1 cellular context compared by ENCODE assay signal in the genomic region with DNA sequence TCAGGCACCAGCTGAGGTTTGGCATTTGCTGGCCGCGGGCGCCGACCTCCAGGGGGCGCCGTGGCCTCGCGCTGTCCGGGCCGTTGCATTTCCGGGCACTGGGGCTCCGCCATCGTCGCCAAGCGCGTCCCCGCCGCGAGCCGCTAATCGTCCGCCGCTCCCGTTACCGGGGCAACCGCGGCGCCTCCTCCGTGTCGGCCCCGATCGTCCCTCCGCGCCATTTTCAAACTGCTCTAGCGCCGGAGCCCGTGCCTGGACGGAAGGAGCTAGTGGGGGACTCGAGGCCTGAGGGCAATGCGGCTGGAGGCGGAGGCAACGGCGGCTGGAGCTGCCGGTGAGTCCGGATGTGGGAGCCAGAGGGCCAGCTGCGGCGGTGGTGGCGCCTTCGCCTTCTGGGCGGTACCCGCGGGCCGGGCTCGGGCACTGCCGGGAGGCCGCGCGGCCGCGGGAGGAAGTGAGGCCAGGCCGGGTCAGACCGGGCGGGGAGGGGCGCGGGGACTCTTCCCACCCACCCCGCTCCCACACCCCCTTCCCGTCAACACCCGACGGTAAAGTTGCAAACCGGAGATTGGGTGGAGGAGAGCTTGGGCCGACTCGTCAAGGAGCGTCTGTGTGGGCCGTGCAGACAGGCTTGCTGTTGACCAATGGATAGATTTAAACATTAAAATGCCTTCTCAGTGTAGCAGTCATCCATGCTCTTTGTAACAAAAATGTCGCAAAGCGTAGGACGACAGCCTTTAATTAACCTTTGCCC.
TF ChIP-seq lines count a peak whose summit lies in the region.

A gene with protein sequence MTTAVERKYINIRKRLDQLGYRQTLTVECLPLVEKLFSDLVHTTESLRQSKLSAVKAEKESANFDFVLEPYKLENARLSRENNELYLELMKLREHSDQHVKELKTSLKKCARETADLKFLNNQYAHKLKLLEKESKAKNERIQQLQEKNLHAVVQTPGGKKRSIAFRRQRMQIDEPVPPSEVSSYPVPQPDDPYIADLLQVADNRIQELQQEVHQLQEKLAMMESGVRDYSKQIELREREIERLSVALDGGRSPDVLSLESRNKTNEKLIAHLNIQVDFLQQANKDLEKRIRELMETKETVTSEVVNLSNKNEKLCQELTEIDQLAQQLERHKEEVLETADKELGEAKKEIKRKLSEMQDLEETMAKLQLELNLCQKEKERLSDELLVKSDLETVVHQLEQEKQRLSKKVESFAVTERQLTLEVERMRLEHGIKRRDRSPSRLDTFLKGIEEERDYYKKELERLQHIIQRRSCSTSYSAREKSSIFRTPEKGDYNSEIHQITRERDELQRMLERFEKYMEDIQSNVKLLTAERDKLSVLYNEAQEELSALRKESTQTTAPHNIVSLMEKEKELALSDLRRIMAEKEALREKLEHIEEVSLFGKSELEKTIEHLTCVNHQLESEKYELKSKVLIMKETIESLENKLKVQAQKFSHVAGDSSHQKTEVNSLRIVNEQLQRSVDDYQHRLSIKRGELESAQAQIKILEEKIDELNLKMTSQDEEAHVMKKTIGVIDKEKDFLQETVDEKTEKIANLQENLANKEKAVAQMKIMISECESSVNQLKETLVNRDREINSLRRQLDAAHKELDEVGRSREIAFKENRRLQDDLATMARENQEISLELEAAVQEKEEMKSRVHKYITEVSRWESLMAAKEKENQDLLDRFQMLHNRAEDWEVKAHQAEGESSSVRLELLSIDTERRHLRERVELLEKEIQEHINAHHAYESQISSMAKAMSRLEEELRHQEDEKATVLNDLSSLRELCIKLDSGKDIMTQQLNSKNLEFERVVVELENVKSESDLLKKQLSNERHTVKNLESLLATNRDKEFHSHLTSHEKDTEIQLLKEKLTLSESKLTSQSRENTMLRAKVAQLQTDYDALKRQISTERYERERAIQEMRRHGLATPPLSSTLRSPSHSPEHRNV (plus strand): TSS at position 220 of the 754 bp plus-strand sequence. CDS start 3,186 bp downstream, outside the sequence.

TF ChIP-seq in HepG2, 621 proteins besides CTCF, POLR2A, EP300 and RAD21 (continued from another document and continues in another):
- TF ChIP-seq ZNF83 (CRISPR knock-in tag; IDR thresholded peaks at IDR 0.05; ENCODE audit: borderline replicate concordance) (no peak; the same call in 1 of the 2 replicates), PRPF4 (IDR thresholded peaks at IDR 0.05; ENCODE audit: low read depth, low read length, poor library complexity, severe bottlenecking) (no peak), ZNF33B (CRISPR knock-in tag; IDR thresholded peaks at IDR 0.05) (peak; percentile 69; the same call in 1 of the 2 replicates), PHF21A (CRISPR knock-in tag; IDR thresholded peaks at IDR 0.05) (peak; percentile 68; the same call in 1 of the 2 replicates), MED13 (CRISPR knock-in tag; IDR thresholded peaks at IDR 0.05) (peak; percentile 86), RARA (CRISPR knock-in tag; IDR thresholded peaks at IDR 0.05) (0 out of 2 replicates have a peak, but pooled peaks have one; percentile 15), HDAC1 (CRISPR knock-in tag; IDR thresholded peaks at IDR 0.05) (peak; percentile 100), BRCA1 (CRISPR knock-in tag; IDR thresholded peaks at IDR 0.05) (peak; percentile 79; the same call in 1 of the 2 replicates), SNAI1 (CRISPR knock-in tag; IDR thresholded peaks at IDR 0.05; ENCODE audit: borderline replicate concordance) (peak; percentile 46; the same call in 1 of the 2 replicates), TEAD2 (CRISPR knock-in tag; IDR thresholded peaks at IDR 0.05) (peak; percentile 70; the same call in 1 of the 2 replicates), GATAD1 (CRISPR knock-in tag; IDR thresholded peaks at IDR 0.05) (peak; percentile 85), ZNF557 (CRISPR knock-in tag; IDR thresholded peaks at IDR 0.05) (0 out of 2 replicates have a peak, but pooled peaks have one; percentile 76), NR2F1 (CRISPR knock-in tag; IDR thresholded peaks at IDR 0.05) (no peak), MIER2 (CRISPR knock-in tag; IDR thresholded peaks at IDR 0.05) (0 out of 2 replicates have a peak, but pooled peaks have one; percentile 12), ELF3 (CRISPR knock-in tag; IDR thresholded peaks at IDR 0.05) (peak; percentile 86), ARNT (IDR thresholded peaks at IDR 0.05) (no peak), RXRB (CRISPR knock-in tag; IDR thresholded peaks at IDR 0.05; ENCODE audit: borderline replicate concordance) (peak; percentile 2), RNF2 (conservative IDR thresholded peaks at IDR 0.05; ENCODE audit: low read depth) (no peak; the same call in 1 of the 2 replicates), NRL (CRISPR knock-in tag; IDR thresholded peaks at IDR 0.05; ENCODE audit: borderline replicate concordance) (peak; percentile 62; the same call in 1 of the 2 replicates)
- TF ChIP-seq, protein P1, sequence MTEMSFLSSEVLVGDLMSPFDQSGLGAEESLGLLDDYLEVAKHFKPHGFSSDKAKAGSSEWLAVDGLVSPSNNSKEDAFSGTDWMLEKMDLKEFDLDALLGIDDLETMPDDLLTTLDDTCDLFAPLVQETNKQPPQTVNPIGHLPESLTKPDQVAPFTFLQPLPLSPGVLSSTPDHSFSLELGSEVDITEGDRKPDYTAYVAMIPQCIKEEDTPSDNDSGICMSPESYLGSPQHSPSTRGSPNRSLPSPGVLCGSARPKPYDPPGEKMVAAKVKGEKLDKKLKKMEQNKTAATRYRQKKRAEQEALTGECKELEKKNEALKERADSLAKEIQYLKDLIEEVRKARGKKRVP (CRISPR knock-in tag; IDR thresholded peaks at IDR 0.05): peak in 1 of 2 experiments; percentile 80; a peak in 2 of 4 replicates
- TF ChIP-seq, protein P2, sequence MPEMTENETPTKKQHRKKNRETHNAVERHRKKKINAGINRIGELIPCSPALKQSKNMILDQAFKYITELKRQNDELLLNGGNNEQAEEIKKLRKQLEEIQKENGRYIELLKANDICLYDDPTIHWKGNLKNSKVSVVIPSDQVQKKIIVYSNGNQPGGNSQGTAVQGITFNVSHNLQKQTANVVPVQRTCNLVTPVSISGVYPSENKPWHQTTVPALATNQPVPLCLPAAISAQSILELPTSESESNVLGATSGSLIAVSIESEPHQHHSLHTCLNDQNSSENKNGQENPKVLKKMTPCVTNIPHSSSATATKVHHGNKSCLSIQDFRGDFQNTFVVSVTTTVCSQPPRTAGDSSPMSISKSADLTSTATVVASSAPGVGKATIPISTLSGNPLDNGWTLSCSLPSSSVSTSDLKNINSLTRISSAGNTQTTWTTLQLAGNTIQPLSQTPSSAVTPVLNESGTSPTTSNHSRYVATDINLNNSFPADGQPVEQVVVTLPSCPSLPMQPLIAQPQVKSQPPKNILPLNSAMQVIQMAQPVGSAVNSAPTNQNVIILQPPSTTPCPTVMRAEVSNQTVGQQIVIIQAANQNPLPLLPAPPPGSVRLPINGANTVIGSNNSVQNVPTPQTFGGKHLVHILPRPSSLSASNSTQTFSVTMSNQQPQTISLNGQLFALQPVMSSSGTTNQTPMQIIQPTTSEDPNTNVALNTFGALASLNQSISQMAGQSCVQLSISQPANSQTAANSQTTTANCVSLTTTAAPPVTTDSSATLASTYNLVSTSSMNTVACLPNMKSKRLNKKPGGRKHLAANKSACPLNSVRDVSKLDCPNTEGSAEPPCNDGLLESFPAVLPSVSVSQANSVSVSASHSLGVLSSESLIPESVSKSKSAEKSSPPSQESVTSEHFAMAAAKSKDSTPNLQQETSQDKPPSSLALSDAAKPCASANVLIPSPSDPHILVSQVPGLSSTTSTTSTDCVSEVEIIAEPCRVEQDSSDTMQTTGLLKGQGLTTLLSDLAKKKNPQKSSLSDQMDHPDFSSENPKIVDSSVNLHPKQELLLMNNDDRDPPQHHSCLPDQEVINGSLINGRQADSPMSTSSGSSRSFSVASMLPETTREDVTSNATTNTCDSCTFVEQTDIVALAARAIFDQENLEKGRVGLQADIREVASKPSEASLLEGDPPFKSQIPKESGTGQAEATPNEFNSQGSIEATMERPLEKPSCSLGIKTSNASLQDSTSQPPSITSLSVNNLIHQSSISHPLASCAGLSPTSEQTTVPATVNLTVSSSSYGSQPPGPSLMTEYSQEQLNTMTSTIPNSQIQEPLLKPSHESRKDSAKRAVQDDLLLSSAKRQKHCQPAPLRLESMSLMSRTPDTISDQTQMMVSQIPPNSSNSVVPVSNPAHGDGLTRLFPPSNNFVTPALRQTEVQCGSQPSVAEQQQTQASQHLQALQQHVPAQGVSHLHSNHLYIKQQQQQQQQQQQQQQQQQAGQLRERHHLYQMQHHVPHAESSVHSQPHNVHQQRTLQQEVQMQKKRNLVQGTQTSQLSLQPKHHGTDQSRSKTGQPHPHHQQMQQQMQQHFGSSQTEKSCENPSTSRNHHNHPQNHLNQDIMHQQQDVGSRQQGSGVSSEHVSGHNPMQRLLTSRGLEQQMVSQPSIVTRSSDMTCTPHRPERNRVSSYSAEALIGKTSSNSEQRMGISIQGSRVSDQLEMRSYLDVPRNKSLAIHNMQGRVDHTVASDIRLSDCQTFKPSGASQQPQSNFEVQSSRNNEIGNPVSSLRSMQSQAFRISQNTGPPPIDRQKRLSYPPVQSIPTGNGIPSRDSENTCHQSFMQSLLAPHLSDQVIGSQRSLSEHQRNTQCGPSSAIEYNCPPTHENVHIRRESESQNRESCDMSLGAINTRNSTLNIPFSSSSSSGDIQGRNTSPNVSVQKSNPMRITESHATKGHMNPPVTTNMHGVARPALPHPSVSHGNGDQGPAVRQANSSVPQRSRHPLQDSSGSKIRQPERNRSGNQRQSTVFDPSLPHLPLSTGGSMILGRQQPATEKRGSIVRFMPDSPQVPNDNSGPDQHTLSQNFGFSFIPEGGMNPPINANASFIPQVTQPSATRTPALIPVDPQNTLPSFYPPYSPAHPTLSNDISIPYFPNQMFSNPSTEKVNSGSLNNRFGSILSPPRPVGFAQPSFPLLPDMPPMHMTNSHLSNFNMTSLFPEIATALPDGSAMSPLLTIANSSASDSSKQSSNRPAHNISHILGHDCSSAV (CRISPR knock-in tag; IDR thresholded peaks at IDR 0.05; ENCODE audit: borderline replicate concordance): no peak
- TF ChIP-seq, protein P3, sequence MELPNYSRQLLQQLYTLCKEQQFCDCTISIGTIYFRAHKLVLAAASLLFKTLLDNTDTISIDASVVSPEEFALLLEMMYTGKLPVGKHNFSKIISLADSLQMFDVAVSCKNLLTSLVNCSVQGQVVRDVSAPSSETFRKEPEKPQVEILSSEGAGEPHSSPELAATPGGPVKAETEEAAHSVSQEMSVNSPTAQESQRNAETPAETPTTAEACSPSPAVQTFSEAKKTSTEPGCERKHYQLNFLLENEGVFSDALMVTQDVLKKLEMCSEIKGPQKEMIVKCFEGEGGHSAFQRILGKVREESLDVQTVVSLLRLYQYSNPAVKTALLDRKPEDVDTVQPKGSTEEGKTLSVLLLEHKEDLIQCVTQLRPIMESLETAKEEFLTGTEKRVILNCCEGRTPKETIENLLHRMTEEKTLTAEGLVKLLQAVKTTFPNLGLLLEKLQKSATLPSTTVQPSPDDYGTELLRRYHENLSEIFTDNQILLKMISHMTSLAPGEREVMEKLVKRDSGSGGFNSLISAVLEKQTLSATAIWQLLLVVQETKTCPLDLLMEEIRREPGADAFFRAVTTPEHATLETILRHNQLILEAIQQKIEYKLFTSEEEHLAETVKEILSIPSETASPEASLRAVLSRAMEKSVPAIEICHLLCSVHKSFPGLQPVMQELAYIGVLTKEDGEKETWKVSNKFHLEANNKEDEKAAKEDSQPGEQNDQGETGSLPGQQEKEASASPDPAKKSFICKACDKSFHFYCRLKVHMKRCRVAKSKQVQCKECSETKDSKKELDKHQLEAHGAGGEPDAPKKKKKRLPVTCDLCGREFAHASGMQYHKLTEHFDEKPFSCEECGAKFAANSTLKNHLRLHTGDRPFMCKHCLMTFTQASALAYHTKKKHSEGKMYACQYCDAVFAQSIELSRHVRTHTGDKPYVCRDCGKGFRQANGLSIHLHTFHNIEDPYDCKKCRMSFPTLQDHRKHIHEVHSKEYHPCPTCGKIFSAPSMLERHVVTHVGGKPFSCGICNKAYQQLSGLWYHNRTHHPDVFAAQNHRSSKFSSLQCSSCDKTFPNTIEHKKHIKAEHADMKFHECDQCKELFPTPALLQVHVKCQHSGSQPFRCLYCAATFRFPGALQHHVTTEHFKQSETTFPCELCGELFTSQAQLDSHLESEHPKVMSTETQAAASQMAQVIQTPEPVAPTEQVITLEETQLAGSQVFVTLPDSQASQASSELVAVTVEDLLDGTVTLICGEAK (IDR thresholded peaks at IDR 0.05): no peak
- TF ChIP-seq, protein P3 (CRISPR knock-in tag; IDR thresholded peaks at IDR 0.05): peak; percentile 51; the same call in 1 of the 2 replicates
- TF ChIP-seq, protein P4, sequence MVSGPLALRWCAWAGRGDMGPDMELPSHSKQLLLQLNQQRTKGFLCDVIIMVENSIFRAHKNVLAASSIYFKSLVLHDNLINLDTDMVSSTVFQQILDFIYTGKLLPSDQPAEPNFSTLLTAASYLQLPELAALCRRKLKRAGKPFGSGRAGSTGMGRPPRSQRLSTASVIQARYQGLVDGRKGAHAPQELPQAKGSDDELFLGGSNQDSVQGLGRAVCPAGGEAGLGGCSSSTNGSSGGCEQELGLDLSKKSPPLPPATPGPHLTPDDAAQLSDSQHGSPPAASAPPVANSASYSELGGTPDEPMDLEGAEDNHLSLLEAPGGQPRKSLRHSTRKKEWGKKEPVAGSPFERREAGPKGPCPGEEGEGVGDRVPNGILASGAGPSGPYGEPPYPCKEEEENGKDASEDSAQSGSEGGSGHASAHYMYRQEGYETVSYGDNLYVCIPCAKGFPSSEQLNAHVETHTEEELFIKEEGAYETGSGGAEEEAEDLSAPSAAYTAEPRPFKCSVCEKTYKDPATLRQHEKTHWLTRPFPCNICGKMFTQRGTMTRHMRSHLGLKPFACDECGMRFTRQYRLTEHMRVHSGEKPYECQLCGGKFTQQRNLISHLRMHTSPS (CRISPR knock-in tag; IDR thresholded peaks at IDR 0.05; ENCODE audit: low read depth): peak; percentile 76; the same call in 1 of the 2 replicates
